Comparison of ENCODE assay signal across 1 cellular context in the genomic region with DNA sequence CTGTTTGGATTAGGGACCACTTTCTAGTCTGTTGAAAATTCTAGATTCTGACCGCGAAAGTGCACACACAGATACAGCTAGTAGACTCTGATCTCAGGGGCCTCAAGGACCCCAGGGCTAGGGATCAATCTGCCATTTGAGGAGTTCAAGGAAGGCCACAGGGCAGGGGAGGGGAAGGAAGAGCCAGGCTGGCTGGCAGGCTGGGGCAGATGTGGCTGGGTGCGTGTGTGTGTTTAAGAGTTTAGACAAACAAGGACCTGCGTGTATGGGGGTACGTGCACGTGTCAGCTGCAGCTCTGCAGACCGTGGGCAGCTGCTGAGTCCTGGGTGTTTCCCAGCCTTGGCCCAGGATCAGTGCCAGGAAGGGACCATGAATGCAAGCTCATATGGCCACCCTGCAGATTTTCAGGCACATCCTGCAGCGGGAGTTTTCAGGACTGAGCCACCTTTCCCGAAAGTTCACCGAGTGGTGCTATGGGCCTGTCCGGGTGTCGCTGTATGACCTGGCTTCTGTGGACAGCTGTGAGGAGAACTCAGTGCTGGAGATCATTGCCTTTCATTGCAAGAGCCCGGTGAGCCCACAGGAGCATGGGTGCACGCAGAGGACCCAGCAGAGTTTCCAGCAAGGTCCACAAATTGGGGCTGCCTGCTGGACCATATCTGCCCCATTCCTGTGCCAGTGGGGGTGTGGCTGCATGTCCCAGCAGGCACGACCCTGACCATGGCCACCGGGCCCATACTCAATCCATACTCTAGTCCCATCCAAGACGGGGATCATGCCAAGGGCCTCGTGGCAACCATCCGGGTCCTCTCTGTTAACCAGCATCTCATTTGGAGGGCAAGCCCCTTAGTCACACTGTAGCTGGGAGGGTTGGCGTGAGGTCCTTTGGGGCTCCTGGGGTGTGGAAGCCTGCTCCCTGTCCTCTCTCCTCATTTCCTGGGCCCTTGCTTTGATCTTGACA.
A peak's percentile ranks its signal among the peaks of the same experiment; 100 is the strongest.
TF ChIP-seq lines count a peak whose summit lies in the region.

No MANE protein-coding gene starts in this region.

TF ChIP-seq in HepG2, 621 proteins besides CTCF, POLR2A, EP300 and RAD21 (continued from another document and continues in another):
- TF ChIP-seq, protein P1, sequence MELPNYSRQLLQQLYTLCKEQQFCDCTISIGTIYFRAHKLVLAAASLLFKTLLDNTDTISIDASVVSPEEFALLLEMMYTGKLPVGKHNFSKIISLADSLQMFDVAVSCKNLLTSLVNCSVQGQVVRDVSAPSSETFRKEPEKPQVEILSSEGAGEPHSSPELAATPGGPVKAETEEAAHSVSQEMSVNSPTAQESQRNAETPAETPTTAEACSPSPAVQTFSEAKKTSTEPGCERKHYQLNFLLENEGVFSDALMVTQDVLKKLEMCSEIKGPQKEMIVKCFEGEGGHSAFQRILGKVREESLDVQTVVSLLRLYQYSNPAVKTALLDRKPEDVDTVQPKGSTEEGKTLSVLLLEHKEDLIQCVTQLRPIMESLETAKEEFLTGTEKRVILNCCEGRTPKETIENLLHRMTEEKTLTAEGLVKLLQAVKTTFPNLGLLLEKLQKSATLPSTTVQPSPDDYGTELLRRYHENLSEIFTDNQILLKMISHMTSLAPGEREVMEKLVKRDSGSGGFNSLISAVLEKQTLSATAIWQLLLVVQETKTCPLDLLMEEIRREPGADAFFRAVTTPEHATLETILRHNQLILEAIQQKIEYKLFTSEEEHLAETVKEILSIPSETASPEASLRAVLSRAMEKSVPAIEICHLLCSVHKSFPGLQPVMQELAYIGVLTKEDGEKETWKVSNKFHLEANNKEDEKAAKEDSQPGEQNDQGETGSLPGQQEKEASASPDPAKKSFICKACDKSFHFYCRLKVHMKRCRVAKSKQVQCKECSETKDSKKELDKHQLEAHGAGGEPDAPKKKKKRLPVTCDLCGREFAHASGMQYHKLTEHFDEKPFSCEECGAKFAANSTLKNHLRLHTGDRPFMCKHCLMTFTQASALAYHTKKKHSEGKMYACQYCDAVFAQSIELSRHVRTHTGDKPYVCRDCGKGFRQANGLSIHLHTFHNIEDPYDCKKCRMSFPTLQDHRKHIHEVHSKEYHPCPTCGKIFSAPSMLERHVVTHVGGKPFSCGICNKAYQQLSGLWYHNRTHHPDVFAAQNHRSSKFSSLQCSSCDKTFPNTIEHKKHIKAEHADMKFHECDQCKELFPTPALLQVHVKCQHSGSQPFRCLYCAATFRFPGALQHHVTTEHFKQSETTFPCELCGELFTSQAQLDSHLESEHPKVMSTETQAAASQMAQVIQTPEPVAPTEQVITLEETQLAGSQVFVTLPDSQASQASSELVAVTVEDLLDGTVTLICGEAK (IDR thresholded peaks at IDR 0.05), result no peak
- TF ChIP-seq, protein P1 (CRISPR knock-in tag; IDR thresholded peaks at IDR 0.05), result peak; percentile 37; the same call in 1 of the 2 replicates
- peak; percentile 55; the same call in 1 of the 2 replicates for TF ChIP-seq NRL (CRISPR knock-in tag; IDR thresholded peaks at IDR 0.05; ENCODE audit: borderline replicate concordance)
- TF ChIP-seq RBM22 (optimal IDR thresholded peaks at IDR 0.05; ENCODE audit: low read length), result no peak
- no peak for TF ChIP-seq KLF13 (CRISPR knock-in tag; IDR thresholded peaks at IDR 0.05)
- TF ChIP-seq ZBTB7A (CRISPR knock-in tag; IDR thresholded peaks at IDR 0.05), result no peak
- TF ChIP-seq MAZ (IDR thresholded peaks at IDR 0.05; ENCODE audit: borderline replicate concordance, low read depth, low read length), result no peak
- peak; percentile 62; the same call in 1 of the 2 replicates for TF ChIP-seq MAZ (CRISPR knock-in tag; IDR thresholded peaks at IDR 0.05; ENCODE audit: low read depth)
- TF ChIP-seq CBX1 (IDR thresholded peaks at IDR 0.05; ENCODE audit: low read depth), result no peak
- TF ChIP-seq, protein P2, sequence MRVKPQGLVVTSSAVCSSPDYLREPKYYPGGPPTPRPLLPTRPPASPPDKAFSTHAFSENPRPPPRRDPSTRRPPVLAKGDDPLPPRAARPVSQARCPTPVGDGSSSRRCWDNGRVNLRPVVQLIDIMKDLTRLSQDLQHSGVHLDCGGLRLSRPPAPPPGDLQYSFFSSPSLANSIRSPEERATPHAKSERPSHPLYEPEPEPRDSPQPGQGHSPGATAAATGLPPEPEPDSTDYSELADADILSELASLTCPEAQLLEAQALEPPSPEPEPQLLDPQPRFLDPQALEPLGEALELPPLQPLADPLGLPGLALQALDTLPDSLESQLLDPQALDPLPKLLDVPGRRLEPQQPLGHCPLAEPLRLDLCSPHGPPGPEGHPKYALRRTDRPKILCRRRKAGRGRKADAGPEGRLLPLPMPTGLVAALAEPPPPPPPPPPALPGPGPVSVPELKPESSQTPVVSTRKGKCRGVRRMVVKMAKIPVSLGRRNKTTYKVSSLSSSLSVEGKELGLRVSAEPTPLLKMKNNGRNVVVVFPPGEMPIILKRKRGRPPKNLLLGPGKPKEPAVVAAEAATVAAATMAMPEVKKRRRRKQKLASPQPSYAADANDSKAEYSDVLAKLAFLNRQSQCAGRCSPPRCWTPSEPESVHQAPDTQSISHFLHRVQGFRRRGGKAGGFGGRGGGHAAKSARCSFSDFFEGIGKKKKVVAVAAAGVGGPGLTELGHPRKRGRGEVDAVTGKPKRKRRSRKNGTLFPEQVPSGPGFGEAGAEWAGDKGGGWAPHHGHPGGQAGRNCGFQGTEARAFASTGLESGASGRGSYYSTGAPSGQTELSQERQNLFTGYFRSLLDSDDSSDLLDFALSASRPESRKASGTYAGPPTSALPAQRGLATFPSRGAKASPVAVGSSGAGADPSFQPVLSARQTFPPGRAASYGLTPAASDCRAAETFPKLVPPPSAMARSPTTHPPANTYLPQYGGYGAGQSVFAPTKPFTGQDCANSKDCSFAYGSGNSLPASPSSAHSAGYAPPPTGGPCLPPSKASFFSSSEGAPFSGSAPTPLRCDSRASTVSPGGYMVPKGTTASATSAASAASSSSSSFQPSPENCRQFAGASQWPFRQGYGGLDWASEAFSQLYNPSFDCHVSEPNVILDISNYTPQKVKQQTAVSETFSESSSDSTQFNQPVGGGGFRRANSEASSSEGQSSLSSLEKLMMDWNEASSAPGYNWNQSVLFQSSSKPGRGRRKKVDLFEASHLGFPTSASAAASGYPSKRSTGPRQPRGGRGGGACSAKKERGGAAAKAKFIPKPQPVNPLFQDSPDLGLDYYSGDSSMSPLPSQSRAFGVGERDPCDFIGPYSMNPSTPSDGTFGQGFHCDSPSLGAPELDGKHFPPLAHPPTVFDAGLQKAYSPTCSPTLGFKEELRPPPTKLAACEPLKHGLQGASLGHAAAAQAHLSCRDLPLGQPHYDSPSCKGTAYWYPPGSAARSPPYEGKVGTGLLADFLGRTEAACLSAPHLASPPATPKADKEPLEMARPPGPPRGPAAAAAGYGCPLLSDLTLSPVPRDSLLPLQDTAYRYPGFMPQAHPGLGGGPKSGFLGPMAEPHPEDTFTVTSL (CRISPR knock-in tag; IDR thresholded peaks at IDR 0.05; ENCODE audit: borderline replicate concordance), result peak; percentile 65; the same call in 1 of the 2 replicates
- 0 out of 2 replicates have a peak, but pooled peaks have one; percentile 62 for TF ChIP-seq ZIK1 (CRISPR knock-in tag; IDR thresholded peaks at IDR 0.05; ENCODE audit: borderline replicate concordance, low read depth)
- no peak for TF ChIP-seq ZNF75D (CRISPR knock-in tag; IDR thresholded peaks at IDR 0.05; ENCODE audit: borderline replicate concordance)
- TF ChIP-seq, protein P3, sequence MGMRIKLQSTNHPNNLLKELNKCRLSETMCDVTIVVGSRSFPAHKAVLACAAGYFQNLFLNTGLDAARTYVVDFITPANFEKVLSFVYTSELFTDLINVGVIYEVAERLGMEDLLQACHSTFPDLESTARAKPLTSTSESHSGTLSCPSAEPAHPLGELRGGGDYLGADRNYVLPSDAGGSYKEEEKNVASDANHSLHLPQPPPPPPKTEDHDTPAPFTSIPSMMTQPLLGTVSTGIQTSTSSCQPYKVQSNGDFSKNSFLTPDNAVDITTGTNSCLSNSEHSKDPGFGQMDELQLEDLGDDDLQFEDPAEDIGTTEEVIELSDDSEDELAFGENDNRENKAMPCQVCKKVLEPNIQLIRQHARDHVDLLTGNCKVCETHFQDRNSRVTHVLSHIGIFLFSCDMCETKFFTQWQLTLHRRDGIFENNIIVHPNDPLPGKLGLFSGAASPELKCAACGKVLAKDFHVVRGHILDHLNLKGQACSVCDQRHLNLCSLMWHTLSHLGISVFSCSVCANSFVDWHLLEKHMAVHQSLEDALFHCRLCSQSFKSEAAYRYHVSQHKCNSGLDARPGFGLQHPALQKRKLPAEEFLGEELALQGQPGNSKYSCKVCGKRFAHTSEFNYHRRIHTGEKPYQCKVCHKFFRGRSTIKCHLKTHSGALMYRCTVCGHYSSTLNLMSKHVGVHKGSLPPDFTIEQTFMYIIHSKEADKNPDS (CRISPR knock-in tag; IDR thresholded peaks at IDR 0.05), result no peak
- TF ChIP-seq, protein P4, sequence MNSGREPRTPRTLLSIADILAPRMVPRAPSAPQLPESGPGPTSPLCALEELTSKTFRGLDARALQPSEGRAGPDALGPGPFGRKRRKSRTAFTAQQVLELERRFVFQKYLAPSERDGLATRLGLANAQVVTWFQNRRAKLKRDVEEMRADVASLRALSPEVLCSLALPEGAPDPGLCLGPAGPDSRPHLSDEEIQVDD (CRISPR knock-in tag; IDR thresholded peaks at IDR 0.05; ENCODE audit: borderline replicate concordance), result no peak; the same call in 1 of the 2 replicates
- TF ChIP-seq ZC3H13 (CRISPR knock-in tag; IDR thresholded peaks at IDR 0.05), result 0 out of 2 replicates have a peak, but pooled peaks have one; percentile 32
- TF ChIP-seq ERF (CRISPR knock-in tag; IDR thresholded peaks at IDR 0.05), result 0 out of 2 replicates have a peak, but pooled peaks have one; percentile 26
- TF ChIP-seq ZNF331 (CRISPR knock-in tag; IDR thresholded peaks at IDR 0.05), result 0 out of 2 replicates have a peak, but pooled peaks have one; percentile 15
- TF ChIP-seq, protein P5, sequence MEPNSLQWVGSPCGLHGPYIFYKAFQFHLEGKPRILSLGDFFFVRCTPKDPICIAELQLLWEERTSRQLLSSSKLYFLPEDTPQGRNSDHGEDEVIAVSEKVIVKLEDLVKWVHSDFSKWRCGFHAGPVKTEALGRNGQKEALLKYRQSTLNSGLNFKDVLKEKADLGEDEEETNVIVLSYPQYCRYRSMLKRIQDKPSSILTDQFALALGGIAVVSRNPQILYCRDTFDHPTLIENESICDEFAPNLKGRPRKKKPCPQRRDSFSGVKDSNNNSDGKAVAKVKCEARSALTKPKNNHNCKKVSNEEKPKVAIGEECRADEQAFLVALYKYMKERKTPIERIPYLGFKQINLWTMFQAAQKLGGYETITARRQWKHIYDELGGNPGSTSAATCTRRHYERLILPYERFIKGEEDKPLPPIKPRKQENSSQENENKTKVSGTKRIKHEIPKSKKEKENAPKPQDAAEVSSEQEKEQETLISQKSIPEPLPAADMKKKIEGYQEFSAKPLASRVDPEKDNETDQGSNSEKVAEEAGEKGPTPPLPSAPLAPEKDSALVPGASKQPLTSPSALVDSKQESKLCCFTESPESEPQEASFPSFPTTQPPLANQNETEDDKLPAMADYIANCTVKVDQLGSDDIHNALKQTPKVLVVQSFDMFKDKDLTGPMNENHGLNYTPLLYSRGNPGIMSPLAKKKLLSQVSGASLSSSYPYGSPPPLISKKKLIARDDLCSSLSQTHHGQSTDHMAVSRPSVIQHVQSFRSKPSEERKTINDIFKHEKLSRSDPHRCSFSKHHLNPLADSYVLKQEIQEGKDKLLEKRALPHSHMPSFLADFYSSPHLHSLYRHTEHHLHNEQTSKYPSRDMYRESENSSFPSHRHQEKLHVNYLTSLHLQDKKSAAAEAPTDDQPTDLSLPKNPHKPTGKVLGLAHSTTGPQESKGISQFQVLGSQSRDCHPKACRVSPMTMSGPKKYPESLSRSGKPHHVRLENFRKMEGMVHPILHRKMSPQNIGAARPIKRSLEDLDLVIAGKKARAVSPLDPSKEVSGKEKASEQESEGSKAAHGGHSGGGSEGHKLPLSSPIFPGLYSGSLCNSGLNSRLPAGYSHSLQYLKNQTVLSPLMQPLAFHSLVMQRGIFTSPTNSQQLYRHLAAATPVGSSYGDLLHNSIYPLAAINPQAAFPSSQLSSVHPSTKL (CRISPR knock-in tag; IDR thresholded peaks at IDR 0.05), result peak; percentile 73
- TF ChIP-seq ZNF235 (CRISPR knock-in tag; IDR thresholded peaks at IDR 0.05; ENCODE audit: borderline replicate concordance), result no peak
- TF ChIP-seq, protein P6, sequence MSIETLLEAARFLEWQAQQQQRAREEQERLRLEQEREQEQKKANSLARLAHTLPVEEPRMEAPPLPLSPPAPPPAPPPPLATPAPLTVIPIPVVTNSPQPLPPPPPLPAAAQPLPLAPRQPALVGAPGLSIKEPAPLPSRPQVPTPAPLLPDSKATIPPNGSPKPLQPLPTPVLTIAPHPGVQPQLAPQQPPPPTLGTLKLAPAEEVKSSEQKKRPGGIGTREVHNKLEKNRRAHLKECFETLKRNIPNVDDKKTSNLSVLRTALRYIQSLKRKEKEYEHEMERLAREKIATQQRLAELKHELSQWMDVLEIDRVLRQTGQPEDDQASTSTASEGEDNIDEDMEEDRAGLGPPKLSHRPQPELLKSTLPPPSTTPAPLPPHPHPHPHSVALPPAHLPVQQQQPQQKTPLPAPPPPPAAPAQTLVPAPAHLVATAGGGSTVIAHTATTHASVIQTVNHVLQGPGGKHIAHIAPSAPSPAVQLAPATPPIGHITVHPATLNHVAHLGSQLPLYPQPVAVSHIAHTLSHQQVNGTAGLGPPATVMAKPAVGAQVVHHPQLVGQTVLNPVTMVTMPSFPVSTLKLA (IDR thresholded peaks at IDR 0.05), result 0 out of 2 replicates have a peak, but pooled peaks have one; percentile 20
